Comparison of ENCODE assay signal across 20 cellular contexts in the genomic region with DNA sequence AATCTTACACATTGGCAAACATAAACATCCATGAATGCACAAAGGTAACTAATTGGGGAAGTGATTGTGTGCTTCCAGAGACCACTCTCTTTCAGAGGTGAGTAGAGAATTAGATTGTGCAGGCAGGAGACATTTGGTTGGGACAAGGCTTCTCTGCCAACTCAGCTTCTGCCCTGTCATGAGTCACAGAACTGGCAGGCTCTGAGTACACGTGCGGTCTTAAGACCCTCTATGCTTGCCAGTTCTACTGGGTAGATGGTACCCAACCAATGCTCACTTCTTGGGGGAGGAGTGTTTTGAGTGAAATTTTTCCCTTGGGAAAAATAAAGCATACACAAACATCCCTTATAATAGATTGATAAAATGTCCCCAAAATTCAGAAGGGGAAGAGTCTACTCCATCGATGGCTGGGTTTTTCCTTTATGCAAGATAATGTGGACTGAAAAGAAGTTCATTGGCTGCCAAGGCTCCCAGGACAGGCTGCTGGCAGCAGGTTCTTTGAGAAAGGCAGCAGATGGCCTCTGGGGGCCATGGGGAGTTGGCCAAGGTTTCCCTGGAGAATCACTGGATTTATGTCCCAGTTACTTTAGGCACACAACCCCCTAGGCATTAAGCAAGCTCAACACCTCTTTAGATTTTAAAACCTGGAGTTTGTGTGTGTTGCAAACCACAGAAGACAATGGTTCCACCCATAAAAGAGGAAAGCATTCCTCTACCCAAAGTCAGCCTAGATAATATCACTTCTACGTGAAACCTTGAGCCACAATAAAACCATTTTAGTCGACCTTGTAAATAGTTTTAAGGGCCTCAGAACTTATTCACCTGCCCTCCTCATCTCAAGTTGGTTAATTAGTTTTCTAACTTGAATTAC.
DNase-seq lines count a peak whose midpoint lies in the region; ATAC-seq and TF ChIP-seq lines count a peak whose summit lies in the region.
"Had no signal": no experiment of that assay in that cellular context is flagged by ENCODE, and none has a peak within 500 bp of the region (broad histone marks: within the 10 kb centered on the region; RNA-seq: fewer than 3 reads in every experiment).

No MANE protein-coding gene starts in this region.

- no peak overlapping the region for H2AFZ ChIP-seq in GM23248

- H3K4me1 Mint-ChIP-seq in chondrocyte (ENCODE audit: low read depth) = peaks cover 4% of the 10 kb centered on the region
- H3K4me1 Mint-ChIP-seq: CD4-positive, alpha-beta memory T cell; H9; IgD-negative memory B cell had no signal

- H3K27ac Mint-ChIP-seq in chondrocyte (ENCODE audit: unreplicated experiment) = no peak overlapping the region
- H3K27ac Mint-ChIP-seq: CD4-positive, alpha-beta memory T cell; H9; IgD-negative memory B cell; T-helper 1 cell treated with Interleukin-12 subunit alpha and Interleukin-12 subunit beta and Interleukin-4 antibody, amounts not matched to agents 30 μg/mL and 1 μg/mL, for 36 hours had no signal

- H3K4me1 ChIP-seq in GM23248 (ENCODE audit: insufficient read depth) = no peaks in the 10 kb centered on the region
- H3K4me1 ChIP-seq in left lung = no peaks in the 10 kb centered on the region
- H3K4me1 ChIP-seq: A549, Peyer's patch had no signal

- H4K20me1 ChIP-seq in GM23248 (ENCODE audit: insufficient read depth) = no peaks in the 10 kb centered on the region

- H3K4me3 ChIP-seq in BJ (ENCODE audit: low read depth, low read length) (no peak overlapping the region), GM23248 (no peak overlapping the region), left lung (no peak overlapping the region)
- H3K4me3 ChIP-seq: A549, Peyer's patch had no signal

- no peaks in the 10 kb centered on the region for H3K9me2 ChIP-seq in GM23248 (ENCODE audit: insufficient read depth)

- no peak for ATAC-seq in left lung
- no peak for ATAC-seq in HG02981 (IDR thresholded peaks at IDR 0.05; ENCODE audit: unreplicated experiment)
- ATAC-seq: A549, SK-N-SH treated with all-trans-retinoic acid at 6 μM for 48 hours had no signal

- intact Hi-C loops in left lung (cut with DNase I) = no loop called here

- H3K79me2 ChIP-seq in GM23248 (ENCODE audit: insufficient read depth) = no peaks in the 10 kb centered on the region

- peak; percentile 34 for DNase-seq in BJ (ENCODE audit: low read depth)
- peak; percentile 39 for DNase-seq in GM23248
- DNase-seq in NCI-H2171 (lab: John Stamatoyannopoulos, UW) = peak; percentile 29
- DNase-seq in cerebellar cortex (ENCODE audit: low spot score) = peak; percentile 79
- no peak for DNase-seq in left lung
- no peak for DNase-seq in chondrocyte (ENCODE audit: low spot score)
- DNase-seq in NCI-H510A (lab: John Stamatoyannopoulos, UW) = no peak
- DNase-seq: AML-193; CD4-positive, alpha-beta memory T cell; EL; H9; NCI-H1092 treated with DMSO at 0.1 percent for 48 hours; NCI-H2029 treated with DMSO at 0.1 percent for 48 hours; Peyer's patch; Right ventricle myocardium superior had no signal

- H3K27ac ChIP-seq in GM23248 (no peak overlapping the region), left lung (no peak overlapping the region)
- H3K27ac ChIP-seq: A549, Peyer's patch had no signal

- H3K4me3 Mint-ChIP-seq in chondrocyte (ENCODE audit: unreplicated experiment) = no peak overlapping the region
- H3K4me3 Mint-ChIP-seq: CD4-positive, alpha-beta memory T cell; H9; IgD-negative memory B cell; T-helper 1 cell treated with Interleukin-12 subunit alpha and Interleukin-12 subunit beta and Interleukin-4 antibody, amounts not matched to agents 30 μg/mL and 1 μg/mL, for 36 hours had no signal

- H3K9ac ChIP-seq in GM23248 = no peak overlapping the region

- in situ Hi-C loops in GM23248 (cut with MboI) = no loop called here

- H3F3A ChIP-seq in GM23248 (ENCODE audit: insufficient read depth) = no peaks in the 10 kb centered on the region

- H3K36me3 Mint-ChIP-seq in chondrocyte (ENCODE audit: low read depth) = no peaks in the 10 kb centered on the region
- H3K36me3 Mint-ChIP-seq: CD4-positive, alpha-beta memory T cell; IgD-negative memory B cell had no signal

- H3K9me3 ChIP-seq in GM23248 (ENCODE audit: low read depth) (no peaks in the 10 kb centered on the region), left lung (peaks cover 0 to 2% of the 10 kb centered on the region in 2 donors)
- H3K9me3 ChIP-seq: A549, Peyer's patch had no signal

- H3K4me2 ChIP-seq in GM23248 (ENCODE audit: unreplicated experiment) = no peak overlapping the region
- H3K4me2 ChIP-seq: A549 had no signal

- WGBS in GM23248 (ENCODE audit: low coverage in 1 of 2, low lambda C conversion rate in 2 of 2, missing lambda C conversion rate in 2 of 2), 2 experiments = 31 to 32% methylated on average over 5 of the region's 5 CpGs

- TF ChIP-seq CTCF in BJ (IDR thresholded peaks at IDR 0.05; ENCODE audit: insufficient read depth, low read depth, low read length) = no peak
- no peak for TF ChIP-seq CTCF in left lung (IDR thresholded peaks at IDR 0.05)
- TF ChIP-seq CTCF in chondrocyte (IDR thresholded peaks at IDR 0.05) = no peak

- H3K27me3 ChIP-seq in BJ (ENCODE audit: control insufficient read depth, insufficient read depth, low read length) = no peaks in the 10 kb centered on the region
- no peaks in the 10 kb centered on the region for H3K27me3 ChIP-seq in GM23248 (replicated peaks; ENCODE audit: insufficient read depth)
- no peaks in the 10 kb centered on the region for H3K27me3 ChIP-seq in left lung
- H3K27me3 ChIP-seq: Peyer's patch had no signal

- H3K36me3 ChIP-seq in BJ (ENCODE audit: control insufficient read depth, insufficient read depth, low read length) (no peaks in the 10 kb centered on the region), GM23248 (ENCODE audit: low read depth) (no peaks in the 10 kb centered on the region), left lung (no peaks in the 10 kb centered on the region)
- H3K36me3 ChIP-seq: Peyer's patch had no signal

- peaks cover 5% of the 10 kb centered on the region for H3K9me3 Mint-ChIP-seq in chondrocyte (ENCODE audit: low read depth)
- H3K9me3 Mint-ChIP-seq: H9; T-helper 1 cell treated with Interleukin-12 subunit alpha and Interleukin-12 subunit beta and Interleukin-4 antibody, amounts not matched to agents 30 μg/mL and 1 μg/mL, for 36 hours had no signal

- no peaks in the 10 kb centered on the region for H3K27me3 Mint-ChIP-seq in chondrocyte (ENCODE audit: low read depth)
- H3K27me3 Mint-ChIP-seq: CD4-positive, alpha-beta memory T cell; IgD-negative memory B cell had no signal

- CTCF ChIA-PET in BJ (lab: Yijun Ruan, JAX) = no interaction called here

- POLR2A ChIA-PET in BJ (lab: Charles Lee) = no interaction called here

Comparison
In these comparisons a context has a peak if more than half of its experiments do, and no peak if none do; other contexts are left out.
1. DNase-seq: peak in BJ (single experiment), GM23248 (single experiment), NCI-H2171 (single experiment) and cerebellar cortex (single experiment); none in left lung (0 of 2), chondrocyte (single experiment) and NCI-H510A (single experiment).